In genomic region chr18:46336278-46337205, GRCh38 we compare ENCODE assay signal across 12 cellular contexts.
A peak's percentile ranks its signal among the peaks of the same experiment; 100 is the strongest.
DNase-seq lines count a peak whose midpoint lies in the region; ATAC-seq and TF ChIP-seq lines count a peak whose summit lies in the region.
"Had no signal": no experiment of that assay in that cellular context is flagged by ENCODE, and none has a peak within 500 bp of the region (broad histone marks: within the 10 kb centered on the region; RNA-seq: fewer than 3 reads in every experiment).

No MANE protein-coding gene starts in this region.

- DNase-seq in CD8-positive, alpha-beta memory T cell: peak in 1 of 5 donors; percentile 16
- DNase-seq in MV-4-11 (lab: John Stamatoyannopoulos, UW) (peak; percentile 63), cerebellum (ENCODE audit: low spot score) (peak; percentile 51), natural killer cell (no peak), NAMALWA (ENCODE audit: low spot score) (no peak), anterior cingulate cortex (lab: John Stamatoyannopoulos, UW) (no peak)
- DNase-seq: activated CD4-positive, alpha-beta T cell treated with anti-CD3 and anti-CD28 coated beads for 1 hour; activated naive CD4-positive, alpha-beta T cell; mesenchymal stem cell; NCI-H226 had no signal

- H3K27me3 ChIP-seq in CD8-positive, alpha-beta memory T cell (ENCODE audit: insufficient read depth, low read length, poor library complexity, severe bottlenecking): peaks cover 13% of the 10 kb centered on the region

- peaks cover 0 to 2% (median 0%) of the 10 kb centered on the region in 5 donors for H3K9me3 Mint-ChIP-seq in CD8-positive, alpha-beta memory T cell
- H3K9me3 Mint-ChIP-seq in natural killer cell: no peaks in the 10 kb centered on the region

- H3K27ac Mint-ChIP-seq in CD8-positive, alpha-beta memory T cell: peak overlapping the region in 5 of 8 donors; percentile 10 to 74 (median 47)
- peak overlapping the region; percentile 90 to 95 for H3K27ac Mint-ChIP-seq in natural killer cell

- no peak for TF ChIP-seq CTCF in natural killer cell (IDR thresholded peaks at IDR 0.05)

- H3K36me3 ChIP-seq in CD8-positive, alpha-beta memory T cell (ENCODE audit: insufficient read depth, low read length): no peaks in the 10 kb centered on the region

- intact Hi-C loops in natural killer cell (cut with micrococcal nuclease): loop anchor here (1.0 to 10.0 kb wide), 5 partner anchors 10 to 1588 kb away; no protein-coding TSS in a partner anchor

- H3K4me3 Mint-ChIP-seq in CD8-positive, alpha-beta memory T cell: peak overlapping the region; percentile 23 to 93 (median 82)
- peak overlapping the region; percentile 98 for H3K4me3 Mint-ChIP-seq in natural killer cell

- no peaks in the 10 kb centered on the region for H3K36me3 Mint-ChIP-seq in CD8-positive, alpha-beta memory T cell
- H3K36me3 Mint-ChIP-seq in natural killer cell: no peaks in the 10 kb centered on the region

- H3K9me3 ChIP-seq in CD8-positive, alpha-beta memory T cell (ENCODE audit: low read length): no peaks in the 10 kb centered on the region

- POLR2A ChIA-PET in CD8-positive, alpha-beta memory T cell (lab: Charles Lee): no interaction called here

- H3K4me1 ChIP-seq in CD8-positive, alpha-beta memory T cell (ENCODE audit: insufficient read depth, low read length): no peaks in the 10 kb centered on the region

- ATAC-seq in natural killer cell: peak; percentile 29 to 50 (median 44)
- no peak for ATAC-seq in HG03039 (IDR thresholded peaks at IDR 0.05; ENCODE audit: unreplicated experiment)
- ATAC-seq in GM21367 (IDR thresholded peaks at IDR 0.05; ENCODE audit: unreplicated experiment): no peak

- H3K4me1 Mint-ChIP-seq in CD8-positive, alpha-beta memory T cell: peaks cover 34 to 55% (median 39%) of the 10 kb centered on the region in 3 donors
- H3K4me1 Mint-ChIP-seq in natural killer cell: peaks cover 88 to 89% of the 10 kb centered on the region in 2 donors

- peaks cover 42 to 80% of the 10 kb centered on the region in 2 donors for H3K27me3 Mint-ChIP-seq in CD8-positive, alpha-beta memory T cell
- H3K27me3 Mint-ChIP-seq in natural killer cell (ENCODE audit: low read depth in 2 of 2): no peaks in the 10 kb centered on the region

- CTCF ChIA-PET in CD8-positive, alpha-beta memory T cell (lab: Charles Lee): no interaction called here

- H3K27ac ChIP-seq in CD8-positive, alpha-beta memory T cell (ENCODE audit: low read depth, low read length): no peak overlapping the region

- no peak overlapping the region for H3K4me3 ChIP-seq in CD8-positive, alpha-beta memory T cell (ENCODE audit: low read length)

Comparison
In these comparisons a context has a peak if more than half of its experiments do, and no peak if none do; other contexts are left out.
1. DNase-seq: peak in MV-4-11 (single experiment) and cerebellum (single experiment); none in natural killer cell (single experiment), NAMALWA (single experiment) and anterior cingulate cortex (0 of 58).
2. ATAC-seq: peak in natural killer cell (3 of 3); none in HG03039 (single experiment) and GM21367 (single experiment).